Comparison of ENCODE assay signal across 9 cellular contexts in the genomic region with DNA sequence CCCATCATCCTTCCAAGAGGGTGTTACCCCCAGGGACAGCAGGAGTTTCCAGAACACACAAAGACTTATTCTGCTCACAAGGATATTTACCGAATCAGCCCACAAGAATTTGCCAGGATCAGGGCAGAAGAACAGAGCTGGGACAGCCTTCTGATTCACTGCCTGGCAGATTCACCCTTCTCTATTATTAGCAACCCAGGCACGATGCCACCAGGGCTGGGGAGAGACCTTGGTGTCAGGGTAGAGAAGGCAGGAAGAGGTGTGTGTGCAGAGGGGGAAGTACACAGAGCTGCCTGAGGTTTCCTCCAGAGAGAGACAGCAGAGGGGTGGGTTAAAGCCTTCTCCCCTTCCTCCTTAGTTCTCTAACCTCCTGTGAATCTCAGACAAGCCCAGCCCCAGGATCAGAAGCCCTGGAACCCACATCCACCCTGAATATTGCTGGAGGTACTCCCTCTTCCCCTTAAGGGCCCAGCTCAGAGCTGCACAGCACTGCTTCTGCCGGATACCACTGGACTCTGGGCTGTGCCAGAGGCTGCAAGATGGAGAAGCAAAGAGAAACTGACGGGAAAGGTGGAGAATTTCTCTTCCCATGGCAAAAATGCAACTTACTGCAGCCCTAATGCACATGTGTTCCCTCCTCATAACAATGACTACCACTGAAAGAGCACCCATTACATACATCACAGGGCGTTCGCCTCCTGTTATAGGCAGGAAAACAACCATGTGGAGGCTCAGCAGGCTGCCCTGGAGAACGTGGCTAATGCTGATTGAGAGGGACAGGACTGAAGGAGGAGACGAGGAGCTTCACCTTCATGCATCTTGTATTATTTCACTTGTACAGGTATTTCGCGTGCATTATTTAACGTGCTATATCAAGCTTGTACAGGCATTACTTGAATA.
DNase-seq lines count a peak whose midpoint lies in the region; ATAC-seq lines count a peak whose summit lies in the region.
"Had no signal": no experiment of that assay in that cellular context is flagged by ENCODE, and none has a peak within 500 bp of the region (broad histone marks: within the 10 kb centered on the region; RNA-seq: fewer than 3 reads in every experiment).

No MANE protein-coding gene starts in this region.

- no peaks in the 10 kb centered on the region for H3K27me3 Mint-ChIP-seq in stimulated activated naive CD8-positive, alpha-beta T cell treated with anti-CD3 and anti-CD28 coated beads, Interleukin-15, Interleukin-2, amounts not matched to agents 100 ng/mL and 50 ng/mL, for 24 hours

- peak; percentile 72 to 74 for DNase-seq in activated CD4-positive, alpha-beta T cell treated with anti-CD3 and anti-CD28 coated beads for 4 hours
- DNase-seq in dermis blood vessel endothelial cell: peak; percentile 57
- DNase-seq in cortex of kidney (lab: John Stamatoyannopoulos, UW): no peak
- DNase-seq in NCI-H2107 treated with DMSO at 0.1 percent for 48 hours (lab: John Stamatoyannopoulos, UW; ENCODE audit: unreplicated experiment): no peak

- H3K9me3 ChIP-seq in KOPT-K1 (ENCODE audit: insufficient read depth, low read length, poor library complexity, severe bottlenecking) (no peaks in the 10 kb centered on the region), mononuclear cell (ENCODE audit: low read depth, low read length) (no peaks in the 10 kb centered on the region)

- H3K4me1 ChIP-seq in mononuclear cell (ENCODE audit: insufficient read depth, low read length): peaks cover 98% of the 10 kb centered on the region

- no peaks in the 10 kb centered on the region for H3K9me3 Mint-ChIP-seq in stimulated activated naive CD8-positive, alpha-beta T cell treated with anti-CD3 and anti-CD28 coated beads, Interleukin-15, Interleukin-2, amounts not matched to agents 100 ng/mL and 50 ng/mL, for 24 hours

- no peaks in the 10 kb centered on the region for H3K27me3 ChIP-seq in mononuclear cell (ENCODE audit: insufficient read depth, low read length)
- H3K27me3 ChIP-seq: cardiac muscle cell had no signal

- H3K4me3 ChIP-seq in mononuclear cell (ENCODE audit: low read length): peak overlapping the region; percentile 5
- H3K4me3 ChIP-seq: cardiac muscle cell had no signal

- H3K27ac Mint-ChIP-seq in stimulated activated naive CD8-positive, alpha-beta T cell treated with anti-CD3 and anti-CD28 coated beads, Interleukin-15, Interleukin-2, amounts not matched to agents 100 ng/mL and 50 ng/mL, for 24 hours: peak overlapping the region; percentile 99

- peaks cover 19% of the 10 kb centered on the region for H3K36me3 Mint-ChIP-seq in stimulated activated naive CD8-positive, alpha-beta T cell treated with anti-CD3 and anti-CD28 coated beads, Interleukin-15, Interleukin-2, amounts not matched to agents 100 ng/mL and 50 ng/mL, for 24 hours (ENCODE audit: low read depth)

- H3K4me1 Mint-ChIP-seq in stimulated activated naive CD8-positive, alpha-beta T cell treated with anti-CD3 and anti-CD28 coated beads, Interleukin-15, Interleukin-2, amounts not matched to agents 100 ng/mL and 50 ng/mL, for 24 hours (ENCODE audit: low read depth): peaks cover 99% of the 10 kb centered on the region

- H3K4me3 Mint-ChIP-seq in stimulated activated naive CD8-positive, alpha-beta T cell treated with anti-CD3 and anti-CD28 coated beads, Interleukin-15, Interleukin-2, amounts not matched to agents 100 ng/mL and 50 ng/mL, for 24 hours: peak overlapping the region; percentile 82

- peak; percentile 33 for ATAC-seq in GM18870 (IDR thresholded peaks at IDR 0.05; ENCODE audit: unreplicated experiment)

- peak overlapping the region; percentile 81 for H3K27ac ChIP-seq in KOPT-K1 (ENCODE audit: low read depth, low read length, poor library complexity, severe bottlenecking)
- H3K27ac ChIP-seq: cardiac muscle cell had no signal

- no peaks in the 10 kb centered on the region for H3K36me3 ChIP-seq in KOPT-K1 (ENCODE audit: insufficient read depth, low read length)
- H3K36me3 ChIP-seq: cardiac muscle cell had no signal

Comparison
In these comparisons a context has a peak if more than half of its experiments do, and no peak if none do; other contexts are left out.
1. DNase-seq: peak in activated CD4-positive, alpha-beta T cell treated with anti-CD3 and anti-CD28 coated beads for 4 hours (2 of 2) and dermis blood vessel endothelial cell (single experiment); none in cortex of kidney (single experiment) and NCI-H2107 treated with DMSO at 0.1 percent for 48 hours (single experiment).